ENCODE assay signal across 8 cellular contexts in genomic region chr4:185219551-185220344, GRCh38. TPM values are rescaled to one million over a fixed set of nuclear protein-coding genes. Genes with fewer than 3 reads are reported as not detected.
DNase-seq lines count a peak whose midpoint lies in the region; ATAC-seq lines count a peak whose summit lies in the region.

No MANE protein-coding gene starts in this region.

- H3K4me1 ChIP-seq in CD4-positive, CD25-positive, alpha-beta regulatory T cell (ENCODE audit: control insufficient read depth, insufficient read depth, low read length, poor library complexity, severe bottlenecking) = no peaks in the 10 kb centered on the region

- intact Hi-C loops in activated CD4-positive, alpha-beta T cell treated with anti-CD3 and anti-CD28 coated beads for 36 hours (cut with DNase I, micrococcal nuclease) = no loop called here

- no peaks in the 10 kb centered on the region for H3K9me3 ChIP-seq in CD4-positive, CD25-positive, alpha-beta regulatory T cell (ENCODE audit: control insufficient read depth in 2 of 2, low read length in 2 of 2)

- peaks cover 13% of the 10 kb centered on the region for H3K36me3 Mint-ChIP-seq in CD4-positive, CD25-positive, alpha-beta regulatory T cell
- H3K36me3 Mint-ChIP-seq in activated CD4-positive, alpha-beta T cell treated with anti-CD3 and anti-CD28 coated beads for 36 hours (ENCODE audit: low read depth) = peaks cover 3% of the 10 kb centered on the region

- H3K36me3 ChIP-seq in CD4-positive, CD25-positive, alpha-beta regulatory T cell (ENCODE audit: control insufficient read depth, insufficient read depth, low read length) = no peaks in the 10 kb centered on the region

- no peaks in the 10 kb centered on the region for H3K27me3 Mint-ChIP-seq in CD4-positive, CD25-positive, alpha-beta regulatory T cell
- H3K27me3 Mint-ChIP-seq in activated CD4-positive, alpha-beta T cell treated with anti-CD3 and anti-CD28 coated beads for 36 hours = no peaks in the 10 kb centered on the region

- peak in 1 of 3 donors; percentile 16 for DNase-seq in CD4-positive, CD25-positive, alpha-beta regulatory T cell
- DNase-seq in cerebellum (ENCODE audit: low spot score) (peak; percentile 73), skeletal muscle cell (ENCODE audit: low read depth) (peak; percentile 73), GDM1 (lab: John Stamatoyannopoulos, UW) (no peak)
- no peak for DNase-seq in activated CD4-positive, alpha-beta T cell treated with anti-CD3 and anti-CD28 coated beads for 36 hours

- H3K27ac ChIP-seq in CD4-positive, CD25-positive, alpha-beta regulatory T cell (ENCODE audit: insufficient read depth, low read length, poor library complexity, severe bottlenecking) = no peak overlapping the region

- H3K27ac Mint-ChIP-seq in CD4-positive, CD25-positive, alpha-beta regulatory T cell = peak overlapping the region in 2 of 3 donors; percentile 20 to 41
- H3K27ac Mint-ChIP-seq in activated CD4-positive, alpha-beta T cell treated with anti-CD3 and anti-CD28 coated beads for 36 hours = no peak overlapping the region

- H3K4me3 Mint-ChIP-seq in CD4-positive, CD25-positive, alpha-beta regulatory T cell = peak overlapping the region in 1 of 4 donors; percentile 4
- no peak overlapping the region for H3K4me3 Mint-ChIP-seq in activated CD4-positive, alpha-beta T cell treated with anti-CD3 and anti-CD28 coated beads for 36 hours

- peaks cover 15 to 43% (median 29%) of the 10 kb centered on the region in 4 donors for H3K4me1 Mint-ChIP-seq in CD4-positive, CD25-positive, alpha-beta regulatory T cell
- H3K4me1 Mint-ChIP-seq in activated CD4-positive, alpha-beta T cell treated with anti-CD3 and anti-CD28 coated beads for 36 hours = peaks cover 16% of the 10 kb centered on the region

- H3K9me3 Mint-ChIP-seq in CD4-positive, CD25-positive, alpha-beta regulatory T cell = peaks cover 0 to 2% (median 0%) of the 10 kb centered on the region in 7 donors
- H3K9me3 Mint-ChIP-seq in activated CD4-positive, alpha-beta T cell treated with anti-CD3 and anti-CD28 coated beads for 36 hours (ENCODE audit: low read depth) = no peaks in the 10 kb centered on the region

- CTCF ChIA-PET in activated CD4-positive, alpha-beta T cell treated with anti-CD3 and anti-CD28 coated beads for 36 hours (lab: Charles Lee) = interaction anchor here (0.7 to 1.8 kb wide), 2 partner anchors 33 to 35 kb away, joined by 3 to 4 read pairs; no protein-coding TSS in a partner anchor

- H3K4me3 ChIP-seq in CD4-positive, CD25-positive, alpha-beta regulatory T cell (ENCODE audit: low read depth, low read length) = no peak overlapping the region
- no peak overlapping the region for H3K4me3 ChIP-seq in skeletal muscle cell (ENCODE audit: low read depth, low read length)

- no peaks in the 10 kb centered on the region for H3K27me3 ChIP-seq in CD4-positive, CD25-positive, alpha-beta regulatory T cell (ENCODE audit: control insufficient read depth, insufficient read depth, low read length)

- no peak for ATAC-seq in CD4-positive, CD25-positive, alpha-beta regulatory T cell (ENCODE audit: low read depth in 2 of 2)
- ATAC-seq in GM19468 (IDR thresholded peaks at IDR 0.05; ENCODE audit: extremely low read depth, unreplicated experiment) (peak; percentile 51), HG03520 (IDR thresholded peaks at IDR 0.05; ENCODE audit: unreplicated experiment) (peak; percentile 53), esophagus mucosa (no peak)
- ATAC-seq in activated CD4-positive, alpha-beta T cell treated with anti-CD3 and anti-CD28 coated beads for 36 hours = no peak

- POLR2A ChIA-PET in activated CD4-positive, alpha-beta T cell treated with anti-CD3 and anti-CD28 coated beads for 36 hours (lab: Charles Lee) = no interaction called here

RNA-seq across cellular contexts. Expression of gene SNX25, which starts 10.3 kb away (rescaled TPM):
- 22.2 TPM for total RNA-seq in CD4-positive, CD25-positive, alpha-beta regulatory T cell
- 1 to 10 TPM; 3.7 to 8.6 (median 7.0) TPM for polyA plus RNA-seq in CD4-positive, CD25-positive, alpha-beta regulatory T cell
- total RNA-seq in cerebellum (27.7 TPM), esophagus mucosa (7.4 TPM)
- total RNA-seq in activated CD4-positive, alpha-beta T cell treated with anti-CD3 and anti-CD28 coated beads for 36 hours = 10 to 100 TPM; 14.8 to 15.0 TPM

RNA-seq across cellular contexts. Expression of gene CFAP97, which starts 15.9 kb away (rescaled TPM):
- 28.3 TPM for total RNA-seq in CD4-positive, CD25-positive, alpha-beta regulatory T cell
- polyA plus RNA-seq in CD4-positive, CD25-positive, alpha-beta regulatory T cell = 10 to 100 TPM; 68.6 to 87.1 (median 80.2) TPM
- total RNA-seq in cerebellum (45.4 TPM), esophagus mucosa (23.7 TPM)
- total RNA-seq in activated CD4-positive, alpha-beta T cell treated with anti-CD3 and anti-CD28 coated beads for 36 hours = 10 to 100 TPM; 54.6 to 81.8 TPM

Comparison
In these comparisons a context has a peak if more than half of its experiments do, and no peak if none do; other contexts are left out.
1. ATAC-seq: peak in GM19468 (single experiment) and HG03520 (single experiment); none in CD4-positive, CD25-positive, alpha-beta regulatory T cell (0 of 2), esophagus mucosa (single experiment) and activated CD4-positive, alpha-beta T cell treated with anti-CD3 and anti-CD28 coated beads for 36 hours (single experiment).
2. DNase-seq: peak in cerebellum (single experiment) and skeletal muscle cell (single experiment); none in activated CD4-positive, alpha-beta T cell treated with anti-CD3 and anti-CD28 coated beads for 36 hours (single experiment) and GDM1 (single experiment).